In the genomic region with DNA sequence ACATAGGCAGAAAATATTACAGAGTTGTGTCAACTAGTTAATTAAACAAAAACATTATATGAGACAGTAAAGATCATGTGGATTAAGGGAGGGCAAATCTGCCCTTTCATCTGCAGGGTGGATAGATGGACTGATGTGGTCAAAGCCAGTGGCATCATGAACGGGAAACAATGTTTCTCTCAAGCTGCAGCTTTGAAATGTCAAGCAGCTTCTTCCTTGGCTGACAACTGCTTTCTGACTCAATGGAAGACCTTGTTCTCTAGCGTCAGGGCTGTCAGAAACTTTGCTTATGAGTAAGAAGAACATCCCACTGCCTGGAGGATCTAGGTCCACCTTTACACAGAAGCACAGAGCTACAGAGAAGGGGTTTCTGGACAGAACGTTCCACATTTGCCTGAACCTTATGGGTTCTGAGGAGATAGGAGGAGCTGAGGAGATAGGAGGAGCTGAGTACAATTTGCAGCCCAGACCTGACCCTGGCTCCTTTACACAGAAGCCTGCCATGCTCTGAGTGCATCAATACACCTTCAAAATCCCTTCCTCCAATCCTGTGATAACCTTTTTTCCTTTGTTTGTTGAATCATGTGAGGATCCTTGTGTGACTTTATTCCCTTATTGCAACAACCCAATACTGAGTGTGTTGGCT, we compare ENCODE assay signal across 22 cellular contexts. TPM values are rescaled to one million over a fixed set of nuclear protein-coding genes. Genes with fewer than 3 reads are reported as not detected.
"Had no signal": no experiment of that assay in that cellular context is flagged by ENCODE, and none has a peak within 500 bp of the region (broad histone marks: within the 10 kb centered on the region; RNA-seq: fewer than 3 reads in every experiment).

No MANE protein-coding gene starts in this region.

- H3K4me1 Mint-ChIP-seq: mesothelial cell of epicardium had no signal

- H3K4me1 ChIP-seq: ascending aorta, breast epithelium, lower lobe of right lung, right lobe of liver, testis, upper lobe of left lung had no signal

- H3K27ac Mint-ChIP-seq: activated B cell treated with CpG ODN at 0.5 μM for 24 hours; activated T-cell treated with anti-CD3 and anti-CD28 coated beads, Interleukin-2, amount 50 U/mL, for 24 hours; mesothelial cell of epicardium; stimulated activated naive CD8-positive, alpha-beta T cell treated with anti-CD3 and anti-CD28 coated beads, Interleukin-15, Interleukin-2, amounts not matched to agents 100 ng/mL and 50 ng/mL, for 24 hours; T-helper 2 cell treated with Interferon-gamma antibody and Interleukin-4, amounts not matched to agents 5 μg/mL and 100 μg/mL, for 36 hours had no signal

- ATAC-seq: effector memory CD8-positive, alpha-beta T cell; left colon; lower lobe of right lung; right lobe of liver had no signal

- H3K27ac ChIP-seq: ascending aorta, breast epithelium, epithelial cell of prostate, lower lobe of right lung, right lobe of liver, testis, upper lobe of left lung had no signal

- H3K4me3 Mint-ChIP-seq: activated B cell treated with CpG ODN at 0.5 μM for 24 hours; activated T-cell treated with anti-CD3 and anti-CD28 coated beads, Interleukin-2, amount 50 U/mL, for 24 hours; effector memory CD8-positive, alpha-beta T cell; mesothelial cell of epicardium; stimulated activated naive CD8-positive, alpha-beta T cell treated with anti-CD3 and anti-CD28 coated beads, Interleukin-15, Interleukin-2, amounts not matched to agents 100 ng/mL and 50 ng/mL, for 24 hours; T-helper 2 cell treated with Interferon-gamma antibody and Interleukin-4, amounts not matched to agents 5 μg/mL and 100 μg/mL, for 36 hours had no signal

- H3K27me3 ChIP-seq: ascending aorta, right lobe of liver, testis, upper lobe of left lung had no signal

- H3K4me3 ChIP-seq: ascending aorta, breast epithelium, lower lobe of right lung, right lobe of liver, smooth muscle cell, testis, upper lobe of left lung had no signal

- H3K9me3 ChIP-seq: ascending aorta, breast epithelium, lower lobe of right lung, right lobe of liver, testis, upper lobe of left lung had no signal

- DNase-seq: activated B cell treated with CpG ODN at 0.5 μM for 24 hours; activated CD4-positive, alpha-beta T cell treated with anti-CD3 and anti-CD28 coated beads, Interleukin-2, amount 50 U/mL, for 48 hours; activated gamma-delta T cell; activated T-cell treated with anti-CD3 and anti-CD28 coated beads, Interleukin-2, amount 50 U/mL, for 24 hours; dermis blood vessel endothelial cell; effector memory CD8-positive, alpha-beta T cell; left colon; lower lobe of right lung; right lobe of liver; testis; upper lobe of left lung had no signal

- H3K9me3 Mint-ChIP-seq: activated B cell treated with CpG ODN at 0.5 μM for 24 hours; activated T-cell treated with anti-CD3 and anti-CD28 coated beads, Interleukin-2, amount 50 U/mL, for 24 hours; effector memory CD8-positive, alpha-beta T cell; mesothelial cell of epicardium; stimulated activated naive CD8-positive, alpha-beta T cell treated with anti-CD3 and anti-CD28 coated beads, Interleukin-15, Interleukin-2, amounts not matched to agents 100 ng/mL and 50 ng/mL, for 24 hours; T-helper 2 cell treated with Interferon-gamma antibody and Interleukin-4, amounts not matched to agents 5 μg/mL and 100 μg/mL, for 36 hours had no signal

- H3K36me3 ChIP-seq: ascending aorta, breast epithelium, lower lobe of right lung, right lobe of liver, upper lobe of left lung had no signal

- H3K36me3 Mint-ChIP-seq: mesothelial cell of epicardium had no signal

RNA-seq across cellular contexts. Expression of a gene that starts 6.1 kb away (rescaled TPM):
- total RNA-seq: activated B cell treated with CpG ODN at 0.5 μM for 24 hours, ascending aorta, breast epithelium, chondrocyte, dermis blood vessel endothelial cell, left colon, lower lobe of right lung, mesothelial cell of epicardium, omental fat pad, pulmonary artery endothelial cell, right lobe of liver, smooth muscle cell, testis had no signal
- polyA plus RNA-seq: neural cell, smooth muscle cell had no signal

RNA-seq across cellular contexts. Expression of a gene that starts 47.0 kb away (rescaled TPM):
- total RNA-seq: activated B cell treated with CpG ODN at 0.5 μM for 24 hours, ascending aorta, breast epithelium, chondrocyte, dermis blood vessel endothelial cell, left colon, lower lobe of right lung, pulmonary artery endothelial cell, smooth muscle cell, testis had no signal
- polyA plus RNA-seq: neural cell had no signal
